In the genomic region with DNA sequence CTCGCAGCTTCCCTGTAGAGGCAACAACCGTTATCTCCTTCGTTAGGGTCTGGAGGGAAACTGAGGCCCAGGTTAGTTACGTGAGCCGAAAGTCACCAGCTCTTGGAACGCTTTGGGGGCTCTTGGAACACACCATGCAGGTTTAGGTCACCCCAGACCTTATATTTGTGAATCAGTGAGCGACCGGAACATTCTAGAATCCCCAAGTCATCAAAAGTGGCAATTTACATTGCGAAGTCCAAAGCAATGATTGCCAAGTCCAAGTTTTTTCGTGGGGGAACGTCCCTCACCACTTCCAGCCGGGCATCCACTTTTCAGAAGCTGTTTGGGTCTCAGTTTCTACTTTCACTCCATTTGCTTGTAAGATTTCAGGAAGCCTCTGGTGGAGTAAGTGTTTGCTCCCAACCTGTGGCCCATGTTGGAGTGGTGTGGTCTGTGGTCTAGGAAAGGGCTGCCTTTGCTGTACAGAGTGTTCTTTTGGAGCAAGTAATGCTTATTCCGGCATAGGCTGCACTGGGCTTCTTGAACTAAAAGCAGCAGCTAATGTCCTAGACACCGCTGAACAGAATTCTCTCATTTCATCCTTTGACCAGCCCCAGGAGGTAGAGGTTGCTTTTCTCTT, we compare ENCODE assay signal across 8 cellular contexts. TPM values are rescaled to one million over a fixed set of nuclear protein-coding genes. Genes with fewer than 3 reads are reported as not detected.
A peak's percentile ranks its signal among the peaks of the same experiment; 100 is the strongest.
DNase-seq lines count a peak whose midpoint lies in the region; ATAC-seq, FAIRE-seq and TF ChIP-seq lines count a peak whose summit lies in the region.

No MANE protein-coding gene starts in this region.

- no peaks in the 10 kb centered on the region for H4K20me1 ChIP-seq in keratinocyte (ENCODE audit: control insufficient read depth, extremely low read depth, insufficient read depth, low read length)

- H3K4me1 Mint-ChIP-seq in activated CD4-positive, alpha-beta T cell treated with anti-CD3 and anti-CD28 coated beads for 36 hours: peaks cover 49% of the 10 kb centered on the region

- peak overlapping the region; percentile 92 for H3K9ac ChIP-seq in adipocyte (ENCODE audit: low read length)
- peak overlapping the region; percentile 63 for H3K9ac ChIP-seq in keratinocyte (ENCODE audit: control insufficient read depth, extremely low read depth, insufficient read depth, low read length)
- H3K9ac ChIP-seq in subcutaneous abdominal adipose tissue (ENCODE audit: low read length in 5 of 5): peak overlapping the region; percentile 71 to 81 (median 74)

- H3K4me3 ChIP-seq in adipocyte (ENCODE audit: low read length) (peak overlapping the region; percentile 82), keratinocyte (ENCODE audit: control insufficient read depth in 2 of 3, extremely low read depth in 1 of 3, insufficient read depth in 2 of 3, low read depth in 1 of 3, low read length in 3 of 3) (peak overlapping the region; percentile 51 to 72 (median 68)), subcutaneous abdominal adipose tissue (ENCODE audit: low read depth in 1 of 5, low read length in 5 of 5) (peak overlapping the region; percentile 64 to 83 (median 77))

- peak overlapping the region; percentile 70 for H3K4me3 Mint-ChIP-seq in activated CD4-positive, alpha-beta T cell treated with anti-CD3 and anti-CD28 coated beads for 36 hours

- no peaks in the 10 kb centered on the region for H3K9me1 ChIP-seq in keratinocyte (ENCODE audit: control insufficient read depth, extremely low read depth, insufficient read depth, low read length)

- H2AFZ ChIP-seq in keratinocyte (ENCODE audit: control insufficient read depth, low read length): peak overlapping the region; percentile 49

- CTCF ChIA-PET in activated CD4-positive, alpha-beta T cell treated with anti-CD3 and anti-CD28 coated beads for 36 hours (lab: Charles Lee): interaction anchor here (0.7 to 1.3 kb wide), 3 partner anchors 14 to 194 kb away, joined by 3 to 4 read pairs (median 3); no protein-coding TSS in a partner anchor

- peak overlapping the region; percentile 88 for H3K27ac Mint-ChIP-seq in activated CD4-positive, alpha-beta T cell treated with anti-CD3 and anti-CD28 coated beads for 36 hours

- H3K36me3 ChIP-seq in adipocyte (ENCODE audit: control insufficient read depth, insufficient read depth, low read length, severe bottlenecking): no peaks in the 10 kb centered on the region
- H3K36me3 ChIP-seq in keratinocyte (ENCODE audit: control insufficient read depth in 2 of 2, extremely low read depth in 1 of 2, insufficient read depth in 2 of 2, low read length in 2 of 2): no peaks in the 10 kb centered on the region
- no peaks in the 10 kb centered on the region for H3K36me3 ChIP-seq in subcutaneous abdominal adipose tissue (ENCODE audit: control insufficient read depth in 5 of 5, insufficient read depth in 5 of 5, low read length in 5 of 5)

- peak overlapping the region; percentile 90 for H3K4me2 ChIP-seq in keratinocyte (ENCODE audit: control insufficient read depth, extremely low read depth, insufficient read depth, low read depth, low read length)

- no peak for FAIRE-seq in keratinocyte (lab: Jason Lieb, UNC)

- dilution Hi-C loops in keratinocyte (cut with MboI; ENCODE audit: extremely low pct_ligation_motif_present, low sequenced_read_pairs): no loop called here

- no peak for TF ChIP-seq CTCF in keratinocyte (optimal IDR thresholded peaks at IDR 0.05 in 1 of 3, IDR thresholded peaks at IDR 0.05 in 1 of 3, conservative IDR thresholded peaks at IDR 0.05 in 1 of 3; ENCODE audit: extremely low read depth in 1 of 3, insufficient read depth in 2 of 3, low read length in 3 of 3)

- no peak for ATAC-seq in activated CD4-positive, alpha-beta T cell treated with anti-CD3 and anti-CD28 coated beads for 36 hours

- H3K9me3 ChIP-seq in adipocyte (ENCODE audit: control insufficient read depth, low read length): no peaks in the 10 kb centered on the region
- no peaks in the 10 kb centered on the region for H3K9me3 ChIP-seq in keratinocyte (ENCODE audit: control insufficient read depth, low read depth, low read length)
- H3K9me3 ChIP-seq in subcutaneous abdominal adipose tissue (ENCODE audit: control insufficient read depth in 5 of 5, low read length in 5 of 5): no peaks in the 10 kb centered on the region

- H3K4me1 ChIP-seq in adipocyte (ENCODE audit: control insufficient read depth, insufficient read depth, low read length): peaks cover 31% of the 10 kb centered on the region
- H3K4me1 ChIP-seq in keratinocyte (ENCODE audit: control insufficient read depth, extremely low read depth, insufficient read depth, low read length): peaks cover 16% of the 10 kb centered on the region
- H3K4me1 ChIP-seq in subcutaneous abdominal adipose tissue (ENCODE audit: control insufficient read depth in 5 of 5, insufficient read depth in 5 of 5, low read length in 5 of 5): peaks cover 3 to 33% (median 17%) of the 10 kb centered on the region in 5 donors

- no peak for DNase-seq in activated CD4-positive, alpha-beta T cell treated with anti-CD3 and anti-CD28 coated beads for 36 hours
- DNase-seq in activated CD4-positive, alpha-beta T cell treated with anti-CD3 and anti-CD28 coated beads, Interleukin-2, amount 50 U/mL, for 4 hours: no peak
- DNase-seq in adipocyte (ENCODE audit: low read depth) (no peak), keratinocyte (ENCODE audit: low read depth, low spot score) (no peak), SKM-1 (lab: John Stamatoyannopoulos, UW; ENCODE audit: unreplicated experiment) (no peak), DMS114 treated with DMSO at 0.1 percent for 48 hours (lab: John Stamatoyannopoulos, UW; ENCODE audit: unreplicated experiment) (no peak), HUDEP-2 (lab: John Stamatoyannopoulos, UW; ENCODE audit: unreplicated experiment in 76 of 76) (no peak)

- peak overlapping the region; percentile 58 for H3K27ac ChIP-seq in keratinocyte (ENCODE audit: control insufficient read depth, insufficient read depth, low read length)
- peak overlapping the region; percentile 97 for H3K27ac ChIP-seq in subcutaneous abdominal adipose tissue (ENCODE audit: low read depth, low read length)

- H3K27me3 ChIP-seq in adipocyte (replicated peaks; ENCODE audit: control insufficient read depth, insufficient read depth, low read length) (no peaks in the 10 kb centered on the region), keratinocyte (ENCODE audit: control insufficient read depth, extremely low read depth, insufficient read depth, low read length) (no peaks in the 10 kb centered on the region), subcutaneous abdominal adipose tissue (ENCODE audit: control insufficient read depth in 5 of 5, insufficient read depth in 4 of 5, low read length in 5 of 5) (no peaks in the 10 kb centered on the region)

- H3K9me3 Mint-ChIP-seq in activated CD4-positive, alpha-beta T cell treated with anti-CD3 and anti-CD28 coated beads for 36 hours (ENCODE audit: low read depth): no peaks in the 10 kb centered on the region

- intact Hi-C loops in activated CD4-positive, alpha-beta T cell treated with anti-CD3 and anti-CD28 coated beads for 36 hours (cut with DNase I, micrococcal nuclease): loop anchor here (1.0 to 5.0 kb wide), 12 partner anchors 32 to 470 kb away; a partner anchor contains a TSS

- POLR2A ChIA-PET in activated CD4-positive, alpha-beta T cell treated with anti-CD3 and anti-CD28 coated beads for 36 hours (lab: Charles Lee): no interaction called here

- no peaks in the 10 kb centered on the region for H3K36me3 Mint-ChIP-seq in activated CD4-positive, alpha-beta T cell treated with anti-CD3 and anti-CD28 coated beads for 36 hours (ENCODE audit: low read depth)

- no peaks in the 10 kb centered on the region for H3K27me3 Mint-ChIP-seq in activated CD4-positive, alpha-beta T cell treated with anti-CD3 and anti-CD28 coated beads for 36 hours

- no peaks in the 10 kb centered on the region for H3K79me2 ChIP-seq in keratinocyte (ENCODE audit: control insufficient read depth, insufficient read depth, low read length)

RNA-seq across cellular contexts. Expression of a gene that starts 32.8 kb away (rescaled TPM):
- under 1 TPM; 0.93 to 0.98 TPM for total RNA-seq in activated CD4-positive, alpha-beta T cell treated with anti-CD3 and anti-CD28 coated beads for 36 hours
- polyA plus RNA-seq in keratinocyte: 8.4 to 12.3 TPM (median 10.2 TPM) in 3 replicates
- polyA plus RNA-seq in keratinocyte (2011; ENCODE audit: low read depth): 2.0 TPM
- 7.5 and 8.4 TPM in 2 replicates for polyA plus RNA-seq in keratinocyte (2011; cell fraction: cytosol; rRNA removed)
- 37.1 and 45.6 TPM in 2 replicates for polyA plus RNA-seq in keratinocyte (2011; cell fraction: nucleus; rRNA removed)
- 5.2 and 14.7 TPM in 2 replicates for polyA plus RNA-seq in keratinocyte (2012; ENCODE audit: low replicate concordance)
- polyA minus RNA-seq in keratinocyte: 12.3 to 54.5 TPM (median 21.9 TPM) in 3 replicates
- polyA minus RNA-seq in keratinocyte (2011; cell fraction: cytosol; rRNA and poly(A)+ RNA removed): 11.9 TPM
- 23.4 and 30.3 TPM in 2 replicates for polyA minus RNA-seq in keratinocyte (2011; cell fraction: nucleus; rRNA and poly(A)+ RNA removed)
